1 cellular context compared by ENCODE assay signal in the genomic region with DNA sequence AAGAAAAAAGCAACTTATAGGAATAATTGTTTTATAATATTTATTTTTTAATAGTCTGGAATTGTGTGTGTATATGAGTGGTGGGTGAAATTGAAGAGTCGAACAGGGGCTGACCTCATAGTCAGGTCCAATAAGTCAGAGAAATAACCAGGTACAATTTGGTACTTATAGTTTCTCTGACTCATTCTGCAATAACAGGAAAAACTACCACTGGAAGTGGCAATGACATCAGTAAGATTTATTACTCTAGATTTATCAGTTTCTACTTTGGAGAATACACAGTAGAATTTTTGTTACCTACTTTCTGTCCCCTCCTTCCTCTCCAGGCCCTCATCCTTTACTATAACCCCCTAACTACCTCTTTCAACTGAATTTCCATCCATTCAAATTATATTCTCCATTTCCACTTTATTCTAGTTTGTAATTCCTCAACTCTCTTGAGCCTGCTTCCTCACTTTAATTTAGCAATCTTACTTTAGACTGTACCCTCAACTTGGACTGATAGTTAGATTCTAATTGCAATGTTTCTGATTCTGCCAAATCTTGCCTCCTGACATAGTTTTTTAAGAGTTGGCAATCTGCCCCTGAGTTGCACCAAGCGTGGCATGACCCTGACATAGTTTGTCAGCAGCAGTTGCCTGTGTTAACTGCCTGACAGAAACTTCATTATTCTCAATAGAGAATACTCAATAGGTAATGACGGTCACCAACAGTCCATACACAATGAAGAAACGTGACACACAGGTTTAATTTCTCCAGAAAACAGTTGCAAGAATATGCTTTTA.
TF ChIP-seq lines count a peak whose summit lies in the region.

No MANE protein-coding gene starts in this region.

TF ChIP-seq in endothelial cell of umbilical vein, 7 proteins besides CTCF, POLR2A, EP300 and RAD21:
- peak; percentile 76 for TF ChIP-seq FOS (IDR thresholded peaks at IDR 0.05; ENCODE audit: borderline replicate concordance, insufficient read depth, low read length)
- peak; percentile 50 for TF ChIP-seq JUN (IDR thresholded peaks at IDR 0.05; ENCODE audit: borderline replicate concordance, insufficient read depth, insufficient read length, low read depth)
- no peak for TF ChIP-seq MYC (IDR thresholded peaks at IDR 0.05; ENCODE audit: low read depth, low read length)
- peak; percentile 28 for TF ChIP-seq GATA2 (IDR thresholded peaks at IDR 0.05; ENCODE audit: insufficient read depth, insufficient read length, low read depth, low read length)
TF ChIP-seq in endothelial cell of umbilical vein: peak in this region for 3.
